Comparison of ENCODE assay signal across 8 cellular contexts in genomic region chr21:44816761-44817505, GRCh38. TPM values are rescaled to one million over a fixed set of nuclear protein-coding genes. Genes with fewer than 3 reads are reported as not detected.
DNase-seq lines count a peak whose midpoint lies in the region; ATAC-seq and TF ChIP-seq lines count a peak whose summit lies in the region.

No MANE protein-coding gene starts in this region.

- peaks cover 10% of the 10 kb centered on the region for H3K4me1 Mint-ChIP-seq in MCF 10A (ENCODE audit: insufficient read depth, unreplicated experiment)

- intact Hi-C loops in Right ventricle myocardium superior (cut with DNase I) (loop anchor here (5.0 kb wide), 1 partner anchor 120 kb away; no protein-coding TSS in a partner anchor), cardiac septum (cut with DNase I) (loop anchor here (10.0 kb wide), 1 partner anchor 118 kb away; no protein-coding TSS in a partner anchor), MCF 10A (cut with micrococcal nuclease) (loop anchor here (5.0 kb wide), 2 partner anchors 55 to 110 kb away; partner anchors contain the start of gene PTTG1IP), vagina (cut with DNase I) (loop anchor here (5.0 kb wide), 1 partner anchor 55 kb away; the partner anchor contains the start of gene PTTG1IP)

- H3K23ac ChIP-seq in mesendoderm (ENCODE audit: low read length): no peak overlapping the region

- POLR2A ChIA-PET in MCF 10A (lab: Yijun Ruan, JAX): interaction anchor here (0.6 to 1.0 kb wide), 5 partner anchors 15 to 389 kb away, joined by 3 to 11 read pairs (median 3); partner anchors contain the start of genes SLX9 and UBE2G2

- H3K79me1 ChIP-seq in mesendoderm (ENCODE audit: low read length): peaks cover 21% of the 10 kb centered on the region

- H3K56ac ChIP-seq in mesendoderm (ENCODE audit: low read length): peak overlapping the region; percentile 90

- no CpG with 5 or more reads among the region's 57 CpGs for WGBS in mesendoderm (ENCODE audit: extremely low coverage, insufficient coverage, low lambda C conversion rate)

- CTCF ChIA-PET in MCF 10A (lab: Yijun Ruan, JAX): interaction anchor here (1.0 kb wide), 1 partner anchor 12 kb away, joined by 3 read pairs; no protein-coding TSS in a partner anchor

- H3K27me3 ChIP-seq in mesendoderm (ENCODE audit: insufficient read depth, low read length, poor library complexity) (no peaks in the 10 kb centered on the region), vagina (no peaks in the 10 kb centered on the region)

- H3K4me3 Mint-ChIP-seq in MCF 10A (ENCODE audit: unreplicated experiment): peak overlapping the region; percentile 72

- peak overlapping the region; percentile 90 for H3K4me2 ChIP-seq in mesendoderm (ENCODE audit: low read length)

- H3K79me2 ChIP-seq in mesendoderm (ENCODE audit: control insufficient read depth, insufficient read depth, low read length): peaks cover 40% of the 10 kb centered on the region

- DNase-seq in Right ventricle myocardium superior (no peak), cardiac septum (ENCODE audit: low spot score) (no peak), MCF 10A (ENCODE audit: unreplicated experiment) (no peak), mesendoderm (no peak), vagina (ENCODE audit: extremely low spot score in 2 of 2) (no peak), T1000 (lab: John Stamatoyannopoulos, UW) (no peak)
- DNase-seq in activated effector memory CD4-positive, alpha-beta T cell treated with anti-CD3 and anti-CD28 coated beads, Interleukin-2, amount 50 U/mL, for 16 hours: no peak

- H3K4me1 ChIP-seq in mesendoderm (ENCODE audit: control insufficient read depth, low read depth, low read length) (no peaks in the 10 kb centered on the region), vagina (peaks cover 41% of the 10 kb centered on the region)

- H3K4me3 ChIP-seq in mesendoderm (ENCODE audit: low read length): peak overlapping the region; percentile 83
- peak overlapping the region; percentile 85 to 94 for H3K4me3 ChIP-seq in vagina

- peaks cover 14% of the 10 kb centered on the region for H3K36me3 Mint-ChIP-seq in MCF 10A (ENCODE audit: insufficient read depth, unreplicated experiment)

- peaks cover 2% of the 10 kb centered on the region for H3K36me3 ChIP-seq in mesendoderm (ENCODE audit: control insufficient read depth, insufficient read depth, low read length)
- H3K36me3 ChIP-seq in vagina: peaks cover 0 to 14% of the 10 kb centered on the region in 2 donors

- H3K18ac ChIP-seq in mesendoderm (ENCODE audit: low read length): no peak overlapping the region

- H2BK5ac ChIP-seq in mesendoderm (ENCODE audit: low read length): no peak overlapping the region

- no peak overlapping the region for H4K5ac ChIP-seq in mesendoderm (ENCODE audit: low read length)

- no peaks in the 10 kb centered on the region for H3K27me3 Mint-ChIP-seq in MCF 10A (ENCODE audit: insufficient read depth, unreplicated experiment)

- no peak overlapping the region for H2BK120ac ChIP-seq in mesendoderm (ENCODE audit: low read depth, low read length)

- no peak overlapping the region for H3K27ac Mint-ChIP-seq in MCF 10A (ENCODE audit: low read depth, unreplicated experiment)

- TF ChIP-seq CTCF in MCF 10A (IDR thresholded peaks at IDR 0.05; ENCODE audit: unreplicated experiment) (no peak), vagina (IDR thresholded peaks at IDR 0.05) (no peak)

- peaks cover 10% of the 10 kb centered on the region for H3K9me3 Mint-ChIP-seq in MCF 10A (ENCODE audit: unreplicated experiment)

- no peak overlapping the region for H2AK5ac ChIP-seq in mesendoderm (ENCODE audit: low read length)

- H3K27ac ChIP-seq in mesendoderm (ENCODE audit: low read depth, low read length): no peak overlapping the region
- peak overlapping the region; percentile 5 for H3K27ac ChIP-seq in vagina

- TF ChIP-seq POLR2A in vagina (IDR thresholded peaks at IDR 0.05): no peak

- H3K4ac ChIP-seq in mesendoderm (ENCODE audit: low read depth, low read length): no peak overlapping the region

- H2BK15ac ChIP-seq in mesendoderm (replicated peaks; ENCODE audit: low read depth): no peak overlapping the region

- no peak overlapping the region for H4K8ac ChIP-seq in mesendoderm (ENCODE audit: low read depth, low read length)

- no peaks in the 10 kb centered on the region for H3K9me3 ChIP-seq in vagina

- peak overlapping the region; percentile 86 for H3K9ac ChIP-seq in mesendoderm (ENCODE audit: low read length)

- no TSS peak for BruUV-seq in MCF 10A (replicated peaks; lab: Mats Ljungman, UMichigan)

- ATAC-seq in Right ventricle myocardium superior (ENCODE audit: poor library complexity) (peak; percentile 1), HG02642 (IDR thresholded peaks at IDR 0.05; ENCODE audit: poor library complexity, unreplicated experiment) (no peak)

RNA-seq across cellular contexts. Expression of gene SUMO3, which starts 0.9 kb away (rescaled TPM):
- total RNA-seq in Right ventricle myocardium superior (66.5 TPM), cardiac septum (66.0 TPM), MCF 10A (2022) (59.5 and 62.3 TPM in 2 replicates), vagina (70.0 TPM)
- 156 TPM for polyA plus RNA-seq in mesendoderm (2013, experiment 1 of 2)
- polyA plus RNA-seq in mesendoderm (2013, experiment 2 of 2): 154 TPM

RNA-seq across cellular contexts. Expression of gene UBE2G2, which starts 15.3 kb away (rescaled TPM):
- total RNA-seq in Right ventricle myocardium superior: 64.5 TPM
- 69.7 TPM for total RNA-seq in cardiac septum
- total RNA-seq in MCF 10A (2022): 122 and 147 TPM in 2 replicates
- 73.0 TPM for polyA plus RNA-seq in mesendoderm (2013, experiment 1 of 2)
- polyA plus RNA-seq in mesendoderm (2013, experiment 2 of 2): 72.2 TPM
- 96.5 TPM for total RNA-seq in vagina

RNA-seq across cellular contexts. Expression of gene PTTG1IP, which starts 56.6 kb away (rescaled TPM):
- total RNA-seq in Right ventricle myocardium superior: 133 TPM
- total RNA-seq in cardiac septum: 194 TPM
- total RNA-seq in MCF 10A (2022): 326 and 338 TPM in 2 replicates
- 106 TPM for polyA plus RNA-seq in mesendoderm (2013, experiment 1 of 2)
- polyA plus RNA-seq in mesendoderm (2013, experiment 2 of 2): 104 TPM
- 165 TPM for total RNA-seq in vagina
